ENCODE assay signal across 10 cellular contexts in genomic region chr5:81631124-81631523, GRCh38.
A peak's percentile ranks its signal among the peaks of the same experiment; 100 is the strongest.
DNase-seq lines count a peak whose midpoint lies in the region; ATAC-seq, FAIRE-seq and TF ChIP-seq lines count a peak whose summit lies in the region.
"Had no signal": no experiment of that assay in that cellular context is flagged by ENCODE, and none has a peak within 500 bp of the region (broad histone marks: within the 10 kb centered on the region; RNA-seq: fewer than 3 reads in every experiment).

No MANE protein-coding gene starts in this region.

- H3K27ac ChIP-seq in GM12878 (ENCODE audit: control insufficient read depth, insufficient read depth) (peak overlapping the region; percentile 35), left lung (no peak overlapping the region)

- TF ChIP-seq POLR2A in GM12878 (IDR thresholded peaks at IDR 0.05; ENCODE audit: low read depth, low read length) (no peak), lower leg skin (IDR thresholded peaks at IDR 0.05) (no peak)

- peak overlapping the region; percentile 57 for H3K4me2 ChIP-seq in GM12878 (ENCODE audit: control insufficient read depth, insufficient read depth)

- CTCF ChIA-PET in GM12878 (lab: Yijun Ruan, JAX) = interaction anchor here (0.7 kb wide), 2 partner anchors 9 to 861 kb away, joined by 3 read pairs; no protein-coding TSS in a partner anchor

- no peak for TF ChIP-seq RAD21 in GM12878 (IDR thresholded peaks at IDR 0.05; ENCODE audit: insufficient read depth, low read depth, low read length)

- BruUV-seq in GM12878 (replicated peaks; lab: Mats Ljungman, UMichigan) = no TSS peak

- H2AFZ ChIP-seq in GM12878 (ENCODE audit: control insufficient read depth, low read depth, low read length) = no peak overlapping the region

- POLR2A ChIA-PET in GM12878 (lab: Charles Lee) = interaction anchor here (0.6 to 1.3 kb wide), 5 partner anchors 9 to 60 kb away, joined by 3 to 4 read pairs (median 3); no protein-coding TSS in a partner anchor

- H3K36me3 ChIP-seq in GM12878 (ENCODE audit: control insufficient read depth in 2 of 2, insufficient read depth in 2 of 2, low read length in 1 of 2) (peaks cover 0 to 16% of the 10 kb centered on the region in 2 experiments; a peak in 2 of 4 replicates), left lung (no peaks in the 10 kb centered on the region)

- SMC1A ChIA-PET in GM12878 (lab: Charles Lee; ENCODE audit: uncharacterized antibody, unreplicated experiment) = interaction anchor here (0.5 to 1.6 kb wide), 6 partner anchors 60 to 535 kb away, joined by 3 read pairs; no protein-coding TSS in a partner anchor

- FAIRE-seq in GM12878 (lab: Jason Lieb, UNC) = peak; percentile 69
- FAIRE-seq: astrocyte had no signal

- WGBS in GM12878 (ENCODE audit: insufficient coverage, insufficient replicate concordance, low lambda C conversion rate, missing lambda C conversion rate) = 1% methylated on average over 7 of the region's 7 CpGs
- WGBS in lower leg skin, 2 donors = 50 to 72% methylated on average over 7 of the region's 7 CpGs

- H3K9me3 ChIP-seq in GM12878 (replicated peaks; ENCODE audit: control insufficient read depth, insufficient read depth, low read length) = peaks cover 5% of the 10 kb centered on the region; the same call in 2 of the 3 replicates
- H3K9me3 ChIP-seq in left lung = no peaks in the 10 kb centered on the region

- in situ Hi-C loops in GM12878 (cut with MboI) = no loop called here

- peak; percentile 36 to 53; a peak in 1 of 4 replicates for TF ChIP-seq EP300 in GM12878 (IDR thresholded peaks at IDR 0.05; ENCODE audit: borderline replicate concordance in 1 of 2, control insufficient read depth in 1 of 2, low read depth in 2 of 2, low read length in 2 of 2)

- no peak overlapping the region for H3K4me3 ChIP-seq in GM12878
- no peak overlapping the region for H3K4me3 ChIP-seq in lower leg skin (ENCODE audit: low read depth, poor library complexity, severe bottlenecking)
- no peak overlapping the region for H3K4me3 ChIP-seq in left lung

- H3K79me2 ChIP-seq in GM12878 (ENCODE audit: control insufficient read depth, insufficient read depth, low read length) = peaks cover 3% of the 10 kb centered on the region

- no peaks in the 10 kb centered on the region for H4K20me1 ChIP-seq in GM12878 (ENCODE audit: control insufficient read depth, insufficient read depth)

- H3K4me1 ChIP-seq in GM12878 (ENCODE audit: control insufficient read depth, insufficient read depth, low read length) (peaks cover 26% of the 10 kb centered on the region; the same call in 1 of the 2 replicates), left lung (no peaks in the 10 kb centered on the region)

- H3K9ac ChIP-seq in GM12878 (ENCODE audit: control insufficient read depth, insufficient read depth, low read length) = no peak overlapping the region

- H3K27me3 ChIP-seq in GM12878 (replicated peaks in 1 of 2; ENCODE audit: control insufficient read depth in 2 of 2, insufficient read depth in 2 of 2, low read length in 1 of 2) = no peaks in the 10 kb centered on the region
- H3K27me3 ChIP-seq in left lung = no peaks in the 10 kb centered on the region

- intact Hi-C loops in GM12878 (cut with micrococcal nuclease; ENCODE audit: unreplicated experiment) = loop anchor here (2.0 kb wide), 1 partner anchor 118 kb away; no protein-coding TSS in a partner anchor
- intact Hi-C loops in lower leg skin (cut with DNase I; ENCODE audit: low total_unique reads) = no loop called here
- intact Hi-C loops in left lung (cut with DNase I) = no loop called here

- RAD21 ChIA-PET in GM12878 (lab: Charles Lee; ENCODE audit: unreplicated experiment) = interaction anchor here (1.1 to 1.2 kb wide), 2 partner anchors 52 to 534 kb away, joined by 3 to 6 read pairs; no protein-coding TSS in a partner anchor

- DNase-seq in GM10266 (ENCODE audit: extremely low spot score) (peak; percentile 16), GM12878 (ENCODE audit: low read depth, low spot score) (peak; percentile 51), lower leg skin (ENCODE audit: low spot score in 2 of 2) (no peak), NCI-H748 treated with DMSO at 0.1 percent for 48 hours (lab: John Stamatoyannopoulos, UW) (no peak), left lung (no peak), 8988T (no peak)
- DNase-seq: NCI-H524 treated with DMSO at 0.1 percent for 48 hours had no signal

- TF ChIP-seq CTCF in GM10266 (IDR thresholded peaks at IDR 0.05; ENCODE audit: control insufficient read depth, insufficient read depth, low read depth, missing control alignments) (no peak), GM12878 (IDR thresholded peaks at IDR 0.05 in 2 of 3, conservative IDR thresholded peaks at IDR 0.05 in 1 of 3; ENCODE audit: control insufficient read depth in 2 of 3, extremely low read depth in 1 of 3, insufficient read depth in 1 of 3, low read depth in 3 of 3, low read length in 3 of 3) (no peak), lower leg skin (IDR thresholded peaks at IDR 0.05) (no peak), left lung (IDR thresholded peaks at IDR 0.05) (no peak)

- peak; percentile 47 for ATAC-seq in GM19468 (IDR thresholded peaks at IDR 0.05; ENCODE audit: extremely low read depth, unreplicated experiment)
- ATAC-seq in HG03439 (IDR thresholded peaks at IDR 0.05; ENCODE audit: unreplicated experiment) = peak; percentile 69
- peak; percentile 90 for ATAC-seq in GM12878
- no peak for ATAC-seq in left lung

TF ChIP-seq in GM12878, 131 proteins besides CTCF, POLR2A, EP300 and RAD21 (continues in another document):
- TF ChIP-seq SMAD5 (IDR thresholded peaks at IDR 0.05; ENCODE audit: low read depth) = no peak
- no peak for TF ChIP-seq ZNF274 (IDR thresholded peaks at IDR 0.05; ENCODE audit: insufficient read depth, insufficient read length)
- TF ChIP-seq CHD1 (IDR thresholded peaks at IDR 0.05; ENCODE audit: low read depth, low read length) = no peak
- TF ChIP-seq FOXK2 (IDR thresholded peaks at IDR 0.05) = no peak
- no peak for TF ChIP-seq BRCA1 (IDR thresholded peaks at IDR 0.05; ENCODE audit: low read depth, low read length)
- no peak for TF ChIP-seq SMC3 (IDR thresholded peaks at IDR 0.05; ENCODE audit: borderline replicate concordance, low read length)
- 0 out of 2 replicates have a peak, but pooled peaks have one; percentile 27 for TF ChIP-seq CREB1 (IDR thresholded peaks at IDR 0.05; ENCODE audit: low read depth)
- TF ChIP-seq PAX8 (IDR thresholded peaks at IDR 0.05) = no peak
- TF ChIP-seq TCF3 (IDR thresholded peaks at IDR 0.05; ENCODE audit: borderline replicate concordance, insufficient read depth, low read depth, low read length) = 0 out of 2 replicates have a peak, but pooled peaks have one; percentile 36
- TF ChIP-seq, protein P1, sequence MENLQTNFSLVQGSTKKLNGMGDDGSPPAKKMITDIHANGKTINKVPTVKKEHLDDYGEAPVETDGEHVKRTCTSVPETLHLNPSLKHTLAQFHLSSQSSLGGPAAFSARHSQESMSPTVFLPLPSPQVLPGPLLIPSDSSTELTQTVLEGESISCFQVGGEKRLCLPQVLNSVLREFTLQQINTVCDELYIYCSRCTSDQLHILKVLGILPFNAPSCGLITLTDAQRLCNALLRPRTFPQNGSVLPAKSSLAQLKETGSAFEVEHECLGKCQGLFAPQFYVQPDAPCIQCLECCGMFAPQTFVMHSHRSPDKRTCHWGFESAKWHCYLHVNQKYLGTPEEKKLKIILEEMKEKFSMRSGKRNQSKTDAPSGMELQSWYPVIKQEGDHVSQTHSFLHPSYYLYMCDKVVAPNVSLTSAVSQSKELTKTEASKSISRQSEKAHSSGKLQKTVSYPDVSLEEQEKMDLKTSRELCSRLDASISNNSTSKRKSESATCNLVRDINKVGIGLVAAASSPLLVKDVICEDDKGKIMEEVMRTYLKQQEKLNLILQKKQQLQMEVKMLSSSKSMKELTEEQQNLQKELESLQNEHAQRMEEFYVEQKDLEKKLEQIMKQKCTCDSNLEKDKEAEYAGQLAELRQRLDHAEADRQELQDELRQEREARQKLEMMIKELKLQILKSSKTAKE (IDR thresholded peaks at IDR 0.05; ENCODE audit: low read depth, poor library complexity, severe bottlenecking) = no peak
- TF ChIP-seq SPI1 (IDR thresholded peaks at IDR 0.05; ENCODE audit: borderline replicate concordance, insufficient read depth, low read depth, low read length) = no peak
- TF ChIP-seq, protein P2, sequence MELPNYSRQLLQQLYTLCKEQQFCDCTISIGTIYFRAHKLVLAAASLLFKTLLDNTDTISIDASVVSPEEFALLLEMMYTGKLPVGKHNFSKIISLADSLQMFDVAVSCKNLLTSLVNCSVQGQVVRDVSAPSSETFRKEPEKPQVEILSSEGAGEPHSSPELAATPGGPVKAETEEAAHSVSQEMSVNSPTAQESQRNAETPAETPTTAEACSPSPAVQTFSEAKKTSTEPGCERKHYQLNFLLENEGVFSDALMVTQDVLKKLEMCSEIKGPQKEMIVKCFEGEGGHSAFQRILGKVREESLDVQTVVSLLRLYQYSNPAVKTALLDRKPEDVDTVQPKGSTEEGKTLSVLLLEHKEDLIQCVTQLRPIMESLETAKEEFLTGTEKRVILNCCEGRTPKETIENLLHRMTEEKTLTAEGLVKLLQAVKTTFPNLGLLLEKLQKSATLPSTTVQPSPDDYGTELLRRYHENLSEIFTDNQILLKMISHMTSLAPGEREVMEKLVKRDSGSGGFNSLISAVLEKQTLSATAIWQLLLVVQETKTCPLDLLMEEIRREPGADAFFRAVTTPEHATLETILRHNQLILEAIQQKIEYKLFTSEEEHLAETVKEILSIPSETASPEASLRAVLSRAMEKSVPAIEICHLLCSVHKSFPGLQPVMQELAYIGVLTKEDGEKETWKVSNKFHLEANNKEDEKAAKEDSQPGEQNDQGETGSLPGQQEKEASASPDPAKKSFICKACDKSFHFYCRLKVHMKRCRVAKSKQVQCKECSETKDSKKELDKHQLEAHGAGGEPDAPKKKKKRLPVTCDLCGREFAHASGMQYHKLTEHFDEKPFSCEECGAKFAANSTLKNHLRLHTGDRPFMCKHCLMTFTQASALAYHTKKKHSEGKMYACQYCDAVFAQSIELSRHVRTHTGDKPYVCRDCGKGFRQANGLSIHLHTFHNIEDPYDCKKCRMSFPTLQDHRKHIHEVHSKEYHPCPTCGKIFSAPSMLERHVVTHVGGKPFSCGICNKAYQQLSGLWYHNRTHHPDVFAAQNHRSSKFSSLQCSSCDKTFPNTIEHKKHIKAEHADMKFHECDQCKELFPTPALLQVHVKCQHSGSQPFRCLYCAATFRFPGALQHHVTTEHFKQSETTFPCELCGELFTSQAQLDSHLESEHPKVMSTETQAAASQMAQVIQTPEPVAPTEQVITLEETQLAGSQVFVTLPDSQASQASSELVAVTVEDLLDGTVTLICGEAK (IDR thresholded peaks at IDR 0.05; ENCODE audit: borderline replicate concordance) = no peak
- TF ChIP-seq MAX (IDR thresholded peaks at IDR 0.05; ENCODE audit: low read depth, low read length) = no peak
- TF ChIP-seq IRF4 (IDR thresholded peaks at IDR 0.05; ENCODE audit: low read depth, low read length) = no peak
- no peak for TF ChIP-seq MYC (IDR thresholded peaks at IDR 0.05; ENCODE audit: insufficient read depth, insufficient read length, insufficient replicate concordance, low read length, severe bottlenecking)

Comparison
In these comparisons a context has a peak if more than half of its experiments do, and no peak if none do; other contexts are left out.
1. DNase-seq: peak in GM10266 (single experiment) and GM12878 (single experiment); none in lower leg skin (0 of 2), NCI-H748 treated with DMSO at 0.1 percent for 48 hours (single experiment), left lung (0 of 2) and 8988T (single experiment).